Comparison of ENCODE assay signal across 25 cellular contexts in genomic region chr15:47678047-47678446, GRCh38. TPM values are rescaled to one million over a fixed set of nuclear protein-coding genes. Genes with fewer than 3 reads are reported as not detected.
"Had no signal": no experiment of that assay in that cellular context is flagged by ENCODE, and none has a peak within 500 bp of the region (broad histone marks: within the 10 kb centered on the region; RNA-seq: fewer than 3 reads in every experiment).

No MANE protein-coding gene starts in this region.

- H3K27me3 ChIP-seq: colonic mucosa, gastroesophageal sphincter, right lobe of liver, stomach, thyroid gland, upper lobe of left lung, vagina had no signal

- DNase-seq: activated B cell treated with CpG ODN at 0.5 μM for 24 hours; activated CD4-positive, alpha-beta T cell treated with anti-CD3 and anti-CD28 coated beads for 4 hours; activated CD4-positive, alpha-beta T cell treated with anti-CD3 and anti-CD28 coated beads, Interleukin-2, amount 50 U/mL, for 4 hours; activated naive CD4-positive, alpha-beta T cell; activated T-cell treated with anti-CD3 and anti-CD28 coated beads for 4 hours; activated T-cell treated with anti-CD3 and anti-CD28 coated beads, Interleukin-2, amount 50 U/mL, for 72 hours; colonic mucosa; effector CD8-positive, alpha-beta T cell; erythroblast; hippocampal formation; kidney; mucosa of descending colon; right lobe of liver; stimulated activated CD4-positive, alpha-beta T cell treated with anti-CD3 and anti-CD28 coated beads, Interleukin-4, amount 100 ng/mL, for 4 hours; stimulated activated CD8-positive, alpha-beta memory T cell treated with anti-CD3 and anti-CD28 coated beads, Interleukin-4, amount 100 ng/mL, for 48 hours; stimulated activated naive B cell treated with anti-CD40 and anti-IgM and Interleukin-4, amounts not matched to agents 10 μg/mL and 1 μg/mL and 100 μg/mL, for 72 hours; stomach; T-helper 2 cell; thyroid gland; upper lobe of left lung had no signal

- H3K4me3 ChIP-seq: colonic mucosa, gastroesophageal sphincter, lung, mucosa of descending colon, right lobe of liver, stomach, thyroid gland, upper lobe of left lung, vagina had no signal

- H3K4me1 ChIP-seq: colonic mucosa, right lobe of liver, thyroid gland, vagina had no signal

- H3K9me3 ChIP-seq: colonic mucosa, gastroesophageal sphincter, mucosa of descending colon, right lobe of liver, stomach, thyroid gland, upper lobe of left lung, vagina had no signal

- FAIRE-seq: endometrium, kidney had no signal

- H3K27ac ChIP-seq: colonic mucosa, gastroesophageal sphincter, right lobe of liver, stomach, thyroid gland, upper lobe of left lung, vagina had no signal

- H3K36me3 ChIP-seq: colonic mucosa, gastroesophageal sphincter, right lobe of liver, stomach, thyroid gland, upper lobe of left lung, vagina had no signal

RNA-seq across cellular contexts. Expression of gene SEMA6D, which starts 39.3 kb away (rescaled TPM):
- total RNA-seq: activated B cell treated with CpG ODN at 0.5 μM for 24 hours; activated naive CD4-positive, alpha-beta T cell treated with anti-CD3 and anti-CD28 coated beads, Interleukin-2, amount 50 U/mL, for 72 hours; activated T-cell treated with anti-CD3 and anti-CD28 coated beads, Interleukin-2, amount 50 U/mL, for 72 hours had no signal
